In genomic region chr7:101217388-101218235, GRCh38 we compare ENCODE assay signal across 1 cellular context.
TF ChIP-seq lines count a peak whose summit lies in the region.

Gene PLOD3, minus strand, starts transcription at chr7:101217581. Its CDS starts 307 bp downstream, at chr7:101217274.
Gene ZNHIT1, plus strand, starts transcription at chr7:101218165. Its CDS starts 31 bp downstream, at chr7:101218196.

TF ChIP-seq in GM12878, 131 proteins besides CTCF, POLR2A, EP300 and RAD21 (continued from another document and continues in another):
- peak; percentile 62 for TF ChIP-seq NKRF (conservative IDR thresholded peaks at IDR 0.05)
- no peak for TF ChIP-seq ETV6 (conservative IDR thresholded peaks at IDR 0.05 in 1 of 2, IDR thresholded peaks at IDR 0.05 in 1 of 2; ENCODE audit: borderline replicate concordance in 1 of 2, low read depth in 1 of 2)
- TF ChIP-seq MXI1 (IDR thresholded peaks at IDR 0.05; ENCODE audit: low read depth, low read length) = peak; percentile 77; the same call in 1 of the 2 replicates
- TF ChIP-seq FOXM1 (IDR thresholded peaks at IDR 0.05; ENCODE audit: low read depth, low read length) = no peak
- TF ChIP-seq NFYA (IDR thresholded peaks at IDR 0.05; ENCODE audit: borderline replicate concordance, low read depth, low read length) = no peak
- peak; percentile 77 for TF ChIP-seq NR2F1 (conservative IDR thresholded peaks at IDR 0.05)
- TF ChIP-seq RELA (IDR thresholded peaks at IDR 0.05; ENCODE audit: borderline replicate concordance, partially characterized antibody) = no peak
- no peak for TF ChIP-seq E2F8 (IDR thresholded peaks at IDR 0.05; ENCODE audit: low read depth, partially characterized antibody)
- no peak for TF ChIP-seq IRF3 (IDR thresholded peaks at IDR 0.05)
- no peak for TF ChIP-seq SMAD1 (IDR thresholded peaks at IDR 0.05; ENCODE audit: low read depth, partially characterized antibody)
- TF ChIP-seq BCL3 (IDR thresholded peaks at IDR 0.05; ENCODE audit: borderline replicate concordance, insufficient read depth, low read depth, low read length, poor library complexity, severe bottlenecking) = no peak
- TF ChIP-seq CHD2 (IDR thresholded peaks at IDR 0.05; ENCODE audit: borderline replicate concordance, low read depth, low read length) = peak; percentile 26; the same call in 1 of the 2 replicates
- no peak for TF ChIP-seq ZBTB11 (CRISPR knock-in tag; IDR thresholded peaks at IDR 0.05)
- no peak for TF ChIP-seq ZNF24 (IDR thresholded peaks at IDR 0.05)
- no peak for TF ChIP-seq CHD4 (IDR thresholded peaks at IDR 0.05)
- no peak for TF ChIP-seq SREBF1 (IDR thresholded peaks at IDR 0.05; ENCODE audit: low read length)
- no peak; the same call in 1 of the 2 replicates for TF ChIP-seq MAX (IDR thresholded peaks at IDR 0.05; ENCODE audit: low read depth, low read length)
- no peak for TF ChIP-seq PKNOX1 (IDR thresholded peaks at IDR 0.05)
- no peak for TF ChIP-seq ZBTB33 (IDR thresholded peaks at IDR 0.05)
- TF ChIP-seq ATF7 (IDR thresholded peaks at IDR 0.05; ENCODE audit: low read depth) = no peak
- no peak for TF ChIP-seq CBX5 (IDR thresholded peaks at IDR 0.05; ENCODE audit: low read depth)
- 0 out of 2 replicates have a peak, but pooled peaks have one; percentile 9 for TF ChIP-seq BCL11A (IDR thresholded peaks at IDR 0.05; ENCODE audit: low read depth, low read length)
- no peak for TF ChIP-seq TCF12 (IDR thresholded peaks at IDR 0.05; ENCODE audit: low read depth, low read length)
- no peak for TF ChIP-seq PAX5 (IDR thresholded peaks at IDR 0.05; ENCODE audit: borderline replicate concordance, low read depth, low read length)
- TF ChIP-seq SKIL (IDR thresholded peaks at IDR 0.05; ENCODE audit: low read depth, poor library complexity, severe bottlenecking) = peak; percentile 60
- TF ChIP-seq SIX5 (IDR thresholded peaks at IDR 0.05; ENCODE audit: low read depth, low read length, severe bottlenecking) = peak; percentile 75
- TF ChIP-seq ZNF384 (IDR thresholded peaks at IDR 0.05; ENCODE audit: borderline replicate concordance, low read depth, low read length) = no peak
- TF ChIP-seq E2F4 (IDR thresholded peaks at IDR 0.05; ENCODE audit: low read depth, low read length) = no peak
- no peak for TF ChIP-seq ZNF274 (IDR thresholded peaks at IDR 0.05; ENCODE audit: insufficient read depth, insufficient read length)
- TF ChIP-seq BACH1 (IDR thresholded peaks at IDR 0.05; ENCODE audit: borderline replicate concordance) = no peak
- peak; percentile 87; the same call in 1 of the 2 replicates for TF ChIP-seq ELK1 (IDR thresholded peaks at IDR 0.05; ENCODE audit: low read depth, low read length)
- TF ChIP-seq ZZZ3 (IDR thresholded peaks at IDR 0.05; ENCODE audit: control insufficient read depth, insufficient read length, low read depth) = no peak
- TF ChIP-seq DPF2 (IDR thresholded peaks at IDR 0.05) = peak; percentile 52; the same call in 1 of the 2 replicates
- peak; percentile 34; the same call in 1 of the 2 replicates for TF ChIP-seq MLLT1 (IDR thresholded peaks at IDR 0.05)
- no peak for TF ChIP-seq PML (IDR thresholded peaks at IDR 0.05; ENCODE audit: low read length)
- TF ChIP-seq NR2C1 (IDR thresholded peaks at IDR 0.05) = peak; percentile 75
- TF ChIP-seq RB1 (IDR thresholded peaks at IDR 0.05; ENCODE audit: borderline replicate concordance) = 0 out of 2 replicates have a peak, but pooled peaks have one; percentile 18
- TF ChIP-seq ZNF207 (IDR thresholded peaks at IDR 0.05; ENCODE audit: borderline replicate concordance) = peak; percentile 18; the same call in 1 of the 2 replicates
